Comparison of ENCODE assay signal across 22 cellular contexts in the genomic region with DNA sequence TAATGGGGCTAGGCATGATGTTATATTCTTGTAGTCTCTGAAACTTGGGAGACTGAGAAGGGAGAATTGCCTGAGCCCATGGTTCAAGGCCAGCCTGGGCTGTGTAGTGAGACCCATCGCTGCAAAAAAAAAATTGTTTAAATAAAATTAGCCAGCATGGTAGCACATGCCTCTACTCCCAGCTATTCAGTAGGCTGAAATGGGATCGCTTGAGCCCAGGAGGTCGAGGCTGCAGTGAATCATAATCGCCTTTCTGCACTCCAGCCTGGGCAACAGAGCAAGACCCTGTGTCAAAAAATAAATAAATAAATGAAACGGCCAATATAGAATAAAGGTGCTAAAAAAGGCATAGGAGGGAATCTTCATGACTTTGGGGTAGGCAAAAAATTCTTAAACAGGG. TPM values are rescaled to one million over a fixed set of nuclear protein-coding genes. Genes with fewer than 3 reads are reported as not detected.
DNase-seq lines count a peak whose midpoint lies in the region; ATAC-seq and TF ChIP-seq lines count a peak whose summit lies in the region.
"Had no signal": no experiment of that assay in that cellular context is flagged by ENCODE, and none has a peak within 500 bp of the region (broad histone marks: within the 10 kb centered on the region; RNA-seq: fewer than 3 reads in every experiment).

No MANE protein-coding gene starts in this region.

- no peak for DNase-seq in CD14-positive monocyte (ENCODE audit: low spot score)
- DNase-seq in CD8-positive, alpha-beta memory T cell, result no peak
- DNase-seq in activated CD4-positive, alpha-beta memory T cell treated with anti-CD3 and anti-CD28 coated beads for 36 hours, result no peak
- DNase-seq in naive thymus-derived CD4-positive, alpha-beta T cell, result no peak
- DNase-seq in sciatic nerve (ENCODE audit: low spot score), result no peak
- no peak for DNase-seq in substantia nigra (lab: John Stamatoyannopoulos, UW)
- DNase-seq: body of pancreas; effector CD8-positive, alpha-beta T cell; EL; NCI-H526; SK-N-SH; T1000 had no signal

- CTCF ChIA-PET in CD8-positive, alpha-beta memory T cell (lab: Charles Lee), result no interaction called here
- CTCF ChIA-PET in activated CD4-positive, alpha-beta memory T cell treated with anti-CD3 and anti-CD28 coated beads for 36 hours (lab: Charles Lee), result no interaction called here
- CTCF ChIA-PET in naive thymus-derived CD4-positive, alpha-beta T cell (lab: Charles Lee), result no interaction called here

- no peak overlapping the region for H3K4me3 ChIP-seq in CD8-positive, alpha-beta memory T cell (ENCODE audit: low read length)
- no peak overlapping the region for H3K4me3 ChIP-seq in naive thymus-derived CD4-positive, alpha-beta T cell (ENCODE audit: low read length)
- H3K4me3 ChIP-seq: body of pancreas, GM23338, hepatocyte, thoracic aorta had no signal

- no peaks in the 10 kb centered on the region for H3K9me3 Mint-ChIP-seq in CD14-positive monocyte
- no peaks in the 10 kb centered on the region for H3K9me3 Mint-ChIP-seq in CD8-positive, alpha-beta memory T cell
- no peaks in the 10 kb centered on the region for H3K9me3 Mint-ChIP-seq in activated CD4-positive, alpha-beta memory T cell treated with anti-CD3 and anti-CD28 coated beads for 36 hours
- no peaks in the 10 kb centered on the region for H3K9me3 Mint-ChIP-seq in naive thymus-derived CD4-positive, alpha-beta T cell
- H3K9me3 Mint-ChIP-seq: activated T-helper 1 cell treated with anti-CD3 and anti-CD28 coated beads, Interleukin-12 subunit alpha, Interleukin-12 subunit beta, Interleukin-2, Interleukin-4 antibody, amounts not matched to agents 30 ng/mL and 10 ng/mL and 1 ng/mL, durations not matched to agents 14 hours and 24 hours and 36 hours; GM23338; neural crest cell; WTC11 had no signal

- intact Hi-C loops in CD14-positive monocyte (cut with micrococcal nuclease), result no loop called here
- intact Hi-C loops in activated CD4-positive, alpha-beta memory T cell treated with anti-CD3 and anti-CD28 coated beads for 36 hours (cut with micrococcal nuclease), result loop anchor here (5.0 kb wide), 1 partner anchor 48 kb away; a partner anchor contains a TSS
- intact Hi-C loops in naive thymus-derived CD4-positive, alpha-beta T cell (cut with micrococcal nuclease), result loop anchor here in 1 of 2 donors (5.0 kb wide), 1 partner anchor 37 kb away; no protein-coding TSS in a partner anchor
- intact Hi-C loops in sciatic nerve (cut with DNase I), result no loop called here

- H3K36me3 Mint-ChIP-seq in CD14-positive monocyte, result peaks cover 8 to 9% of the 10 kb centered on the region in 2 donors
- H3K36me3 Mint-ChIP-seq in CD8-positive, alpha-beta memory T cell, result peaks cover 0 to 3% (median 0%) of the 10 kb centered on the region in 3 donors
- no peaks in the 10 kb centered on the region for H3K36me3 Mint-ChIP-seq in activated CD4-positive, alpha-beta memory T cell treated with anti-CD3 and anti-CD28 coated beads for 36 hours
- H3K36me3 Mint-ChIP-seq in naive thymus-derived CD4-positive, alpha-beta T cell, result peaks cover 0 to 9% (median 0%) of the 10 kb centered on the region in 5 donors
- H3K36me3 Mint-ChIP-seq: WTC11 had no signal

- no peaks in the 10 kb centered on the region for H3K27me3 ChIP-seq in CD8-positive, alpha-beta memory T cell (ENCODE audit: insufficient read depth, low read length, poor library complexity, severe bottlenecking)
- H3K27me3 ChIP-seq in naive thymus-derived CD4-positive, alpha-beta T cell (ENCODE audit: control insufficient read depth in 2 of 2, insufficient read depth in 2 of 2, low read length in 2 of 2), result no peaks in the 10 kb centered on the region
- H3K27me3 ChIP-seq: body of pancreas, hepatocyte had no signal

- no peaks in the 10 kb centered on the region for H3K36me3 ChIP-seq in CD8-positive, alpha-beta memory T cell (ENCODE audit: insufficient read depth, low read length)
- H3K36me3 ChIP-seq in naive thymus-derived CD4-positive, alpha-beta T cell (ENCODE audit: control insufficient read depth in 2 of 3, insufficient read depth in 3 of 3, low read length in 3 of 3), result no peaks in the 10 kb centered on the region
- H3K36me3 ChIP-seq: thoracic aorta had no signal

- H3K27me3 Mint-ChIP-seq in CD14-positive monocyte (ENCODE audit: low read depth in 3 of 3), result no peaks in the 10 kb centered on the region
- no peaks in the 10 kb centered on the region for H3K27me3 Mint-ChIP-seq in CD8-positive, alpha-beta memory T cell
- no peaks in the 10 kb centered on the region for H3K27me3 Mint-ChIP-seq in activated CD4-positive, alpha-beta memory T cell treated with anti-CD3 and anti-CD28 coated beads for 36 hours
- H3K27me3 Mint-ChIP-seq in naive thymus-derived CD4-positive, alpha-beta T cell, result no peaks in the 10 kb centered on the region
- H3K27me3 Mint-ChIP-seq: progenitor cell of endocrine pancreas had no signal

- TF ChIP-seq CTCF in CD14-positive monocyte (IDR thresholded peaks at IDR 0.05), result no peak

- no peaks in the 10 kb centered on the region for H3K9me3 ChIP-seq in CD8-positive, alpha-beta memory T cell (ENCODE audit: low read length)
- no peaks in the 10 kb centered on the region for H3K9me3 ChIP-seq in naive thymus-derived CD4-positive, alpha-beta T cell (ENCODE audit: control insufficient read depth in 2 of 3, low read length in 3 of 3)
- H3K9me3 ChIP-seq: body of pancreas, SK-N-SH, thoracic aorta had no signal

- peak overlapping the region in 4 of 7 donors; percentile 30 to 85 (median 80) for H3K27ac Mint-ChIP-seq in CD14-positive monocyte
- peak overlapping the region in 7 of 8 donors; percentile 18 to 88 (median 76) for H3K27ac Mint-ChIP-seq in CD8-positive, alpha-beta memory T cell
- peak overlapping the region; percentile 83 for H3K27ac Mint-ChIP-seq in activated CD4-positive, alpha-beta memory T cell treated with anti-CD3 and anti-CD28 coated beads for 36 hours
- H3K27ac Mint-ChIP-seq in naive thymus-derived CD4-positive, alpha-beta T cell, result peak overlapping the region in 8 of 9 donors; percentile 54 to 89 (median 82)
- H3K27ac Mint-ChIP-seq: GM23338, progenitor cell of endocrine pancreas, WTC11 had no signal

- POLR2A ChIA-PET in CD8-positive, alpha-beta memory T cell (lab: Charles Lee), result interaction anchor here (1.0 kb wide), 1 partner anchor 47 kb away, joined by 3 read pairs; no protein-coding TSS in a partner anchor
- POLR2A ChIA-PET in activated CD4-positive, alpha-beta memory T cell treated with anti-CD3 and anti-CD28 coated beads for 36 hours (lab: Charles Lee), result no interaction called here
- POLR2A ChIA-PET in naive thymus-derived CD4-positive, alpha-beta T cell (lab: Charles Lee), result no interaction called here

- H3K27ac ChIP-seq in CD8-positive, alpha-beta memory T cell (ENCODE audit: low read depth, low read length), result no peak overlapping the region
- H3K27ac ChIP-seq in naive thymus-derived CD4-positive, alpha-beta T cell (ENCODE audit: low read depth, low read length), result peak overlapping the region; percentile 6
- no peak overlapping the region for H3K27ac ChIP-seq in substantia nigra (ENCODE audit: low read depth, low read length, poor library complexity, severe bottlenecking)
- H3K27ac ChIP-seq: body of pancreas, hepatocyte, RWPE1, thoracic aorta had no signal

- peaks cover 64% of the 10 kb centered on the region for H3K4me1 Mint-ChIP-seq in CD14-positive monocyte
- H3K4me1 Mint-ChIP-seq in CD8-positive, alpha-beta memory T cell, result peaks cover 32 to 52% (median 51%) of the 10 kb centered on the region in 3 donors
- H3K4me1 Mint-ChIP-seq in activated CD4-positive, alpha-beta memory T cell treated with anti-CD3 and anti-CD28 coated beads for 36 hours (ENCODE audit: low read depth), result peaks cover 25% of the 10 kb centered on the region
- H3K4me1 Mint-ChIP-seq in naive thymus-derived CD4-positive, alpha-beta T cell, result peaks cover 29 to 50% (median 37%) of the 10 kb centered on the region in 7 donors
- H3K4me1 Mint-ChIP-seq: neural crest cell had no signal

- ATAC-seq in naive thymus-derived CD4-positive, alpha-beta T cell, result no peak
- ATAC-seq in sciatic nerve (no peak), GM21529 (IDR thresholded peaks at IDR 0.05; ENCODE audit: unreplicated experiment) (no peak)
- ATAC-seq: body of pancreas, esophagus mucosa, GM23338, WTC11 had no signal

- peaks cover 26% of the 10 kb centered on the region for H3K4me1 ChIP-seq in CD8-positive, alpha-beta memory T cell (ENCODE audit: insufficient read depth, low read length)
- peaks cover 14 to 20% of the 10 kb centered on the region in 2 donors for H3K4me1 ChIP-seq in naive thymus-derived CD4-positive, alpha-beta T cell (ENCODE audit: control insufficient read depth in 2 of 2, insufficient read depth in 2 of 2, low read length in 2 of 2)
- H3K4me1 ChIP-seq: body of pancreas had no signal

- no peak overlapping the region for H3K4me3 Mint-ChIP-seq in CD14-positive monocyte
- H3K4me3 Mint-ChIP-seq in CD8-positive, alpha-beta memory T cell, result no peak overlapping the region
- no peak overlapping the region for H3K4me3 Mint-ChIP-seq in activated CD4-positive, alpha-beta memory T cell treated with anti-CD3 and anti-CD28 coated beads for 36 hours
- peak overlapping the region in 1 of 10 donors; percentile 16 for H3K4me3 Mint-ChIP-seq in naive thymus-derived CD4-positive, alpha-beta T cell
- H3K4me3 Mint-ChIP-seq: activated T-helper 1 cell treated with anti-CD3 and anti-CD28 coated beads, Interleukin-12 subunit alpha, Interleukin-12 subunit beta, Interleukin-2, Interleukin-4 antibody, amounts not matched to agents 30 ng/mL and 10 ng/mL and 1 ng/mL, durations not matched to agents 14 hours and 24 hours and 36 hours; GM23338; neural crest cell; WTC11 had no signal

RNA-seq across cellular contexts. Expression of a gene that starts 13.9 kb away (rescaled TPM):
- under 1 TPM; 0.12 to 0.71 TPM for polyA plus RNA-seq in CD14-positive monocyte
- 10 to 100 TPM; 11.6 to 11.7 TPM for total RNA-seq in CD8-positive, alpha-beta memory T cell
- polyA plus RNA-seq in CD8-positive, alpha-beta memory T cell, result 0.63 TPM
- 10 to 100 TPM; 13.4 to 15.3 TPM for total RNA-seq in activated CD4-positive, alpha-beta memory T cell treated with anti-CD3 and anti-CD28 coated beads for 36 hours
- total RNA-seq in naive thymus-derived CD4-positive, alpha-beta T cell, result 10 to 100 TPM in 1 of 5 experiments, 1 to 10 TPM in 4; 7.1 to 12.5 (median 8.5) TPM
- 1 to 10 TPM in 1 of 2 donors, under 1 TPM in 1; 0.89 to 1.2 TPM for polyA plus RNA-seq in naive thymus-derived CD4-positive, alpha-beta T cell
- 6.5 TPM for total RNA-seq in sciatic nerve

RNA-seq across cellular contexts. Expression of a gene that starts 29.2 kb away (rescaled TPM):
- 1 to 10 TPM in 1 of 2 donors, not detected in 1; 1.5 TPM for polyA plus RNA-seq in CD14-positive monocyte
- total RNA-seq in CD8-positive, alpha-beta memory T cell, result 10 to 100 TPM; 13.5 to 15.0 TPM
- polyA plus RNA-seq in CD8-positive, alpha-beta memory T cell, result 5.8 TPM
- 10 to 100 TPM; 11.4 to 14.3 TPM for total RNA-seq in activated CD4-positive, alpha-beta memory T cell treated with anti-CD3 and anti-CD28 coated beads for 36 hours
- 10 to 100 TPM; 26.0 to 59.6 (median 37.2) TPM for total RNA-seq in naive thymus-derived CD4-positive, alpha-beta T cell
- 10 to 100 TPM in 1 of 2 donors, 1 to 10 TPM in 1; 5.6 to 16.8 TPM for polyA plus RNA-seq in naive thymus-derived CD4-positive, alpha-beta T cell
- 24.7 TPM for total RNA-seq in sciatic nerve

RNA-seq across cellular contexts. Expression of a gene that starts 48.1 kb away (rescaled TPM):
- under 1 TPM; 0.03 to 0.06 TPM for polyA plus RNA-seq in CD14-positive monocyte
- 10 to 100 TPM; 20.5 to 21.3 TPM for total RNA-seq in CD8-positive, alpha-beta memory T cell
- polyA plus RNA-seq in CD8-positive, alpha-beta memory T cell, result 49.8 TPM
- 10 to 100 TPM; 25.9 to 28.4 TPM for total RNA-seq in activated CD4-positive, alpha-beta memory T cell treated with anti-CD3 and anti-CD28 coated beads for 36 hours
- total RNA-seq in naive thymus-derived CD4-positive, alpha-beta T cell, result 10 to 100 TPM; 64.1 to 91.3 (median 87.3) TPM
- 10 to 100 TPM; 22.2 to 40.1 TPM for polyA plus RNA-seq in naive thymus-derived CD4-positive, alpha-beta T cell
- total RNA-seq in sciatic nerve, result 1.6 TPM
- total RNA-seq: neural crest cell had no signal
- polyA plus RNA-seq: SK-N-SH had no signal
